ENCODE assay signal across 12 cellular contexts in the genomic region with DNA sequence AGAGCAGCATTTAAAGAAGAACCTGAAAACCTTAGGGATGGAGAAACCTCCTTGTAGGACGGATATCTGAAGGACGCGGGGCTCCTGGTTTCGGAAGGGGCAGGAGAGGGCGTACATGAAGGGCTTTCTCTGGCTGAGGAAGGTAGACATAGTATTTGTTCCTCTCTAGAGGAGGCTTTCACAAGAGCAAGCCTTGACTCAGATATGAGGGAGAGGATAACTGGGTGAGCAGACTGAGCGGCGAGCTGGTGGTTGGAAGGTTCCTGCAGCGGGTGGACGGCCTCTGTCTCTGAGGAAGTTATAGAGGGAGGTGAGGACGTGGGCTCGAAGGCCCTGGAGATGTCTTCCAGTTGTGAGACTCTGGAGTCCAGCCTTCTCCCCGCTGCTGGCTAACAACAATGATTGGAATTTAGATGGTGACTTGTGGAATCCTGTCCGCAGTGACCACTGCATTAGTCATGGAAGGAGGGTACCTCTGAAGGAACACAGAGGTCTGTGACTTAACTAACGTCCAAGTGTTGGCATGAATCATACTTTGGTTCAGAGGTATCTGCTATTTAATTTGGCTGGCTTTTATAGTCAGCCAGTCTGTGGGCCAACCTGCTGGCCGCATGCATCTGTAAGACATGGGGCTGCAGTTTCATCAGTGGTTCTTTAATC.
DNase-seq lines count a peak whose midpoint lies in the region; ATAC-seq and TF ChIP-seq lines count a peak whose summit lies in the region.
"Had no signal": no experiment of that assay in that cellular context is flagged by ENCODE, and none has a peak within 500 bp of the region (broad histone marks: within the 10 kb centered on the region; RNA-seq: fewer than 3 reads in every experiment).

No MANE protein-coding gene starts in this region.

- peak overlapping the region; percentile 34 for H3K4me3 ChIP-seq in PC-3 (ENCODE audit: low read length)
- no peak overlapping the region for H3K4me3 ChIP-seq in endodermal cell (ENCODE audit: low read length)
- peak overlapping the region; percentile 23 for H3K4me3 ChIP-seq in osteoblast (ENCODE audit: insufficient read depth, low read length)
- H3K4me3 ChIP-seq: uterus had no signal

- no peaks in the 10 kb centered on the region for H3K9me2 ChIP-seq in PC-3 (replicated peaks; ENCODE audit: low read length)

- peak overlapping the region; percentile 75 for H3K9ac ChIP-seq in PC-3 (ENCODE audit: low read length)
- H3K9ac ChIP-seq in endodermal cell (ENCODE audit: extremely low read depth, low read length, poor library complexity, severe bottlenecking), result no peak overlapping the region

- H3K4me2 ChIP-seq in PC-3 (ENCODE audit: low read length) (peak overlapping the region; percentile 73), osteoblast (ENCODE audit: insufficient read depth, low read length) (peak overlapping the region; percentile 67)

- H2AFZ ChIP-seq in PC-3 (ENCODE audit: low read length) (0 out of 2 replicates have a peak overlapping the region, but pooled peaks have one; percentile 11), osteoblast (ENCODE audit: low read length) (no peak overlapping the region)

- BruUV-seq in PC-3 (replicated peaks; lab: Mats Ljungman, UMichigan), result TSS peak; percentile 95

- DNase-seq in EH (ENCODE audit: low read depth) (peak; percentile 100), PC-3 (peak; percentile 99), endodermal cell (no peak), osteoblast (ENCODE audit: insufficient read length, low spot score, missing footprints) (peak; percentile 89), NCI-H2227 (lab: John Stamatoyannopoulos, UW; ENCODE audit: unreplicated experiment) (no peak)
- no peak for DNase-seq in stimulated activated naive CD8-positive, alpha-beta T cell treated with anti-CD3 and anti-CD28 coated beads, Interleukin-15, Interleukin-2, amounts not matched to agents 100 U/mL and 50 U/mL, for 24 hours
- no peak for DNase-seq in activated T-cell treated with anti-CD3 and anti-CD28 coated beads, Interleukin-2, amount 50 U/mL, for 48 hours
- DNase-seq: activated T-cell treated with anti-CD3 and anti-CD28 coated beads, Interleukin-2, amount 50 U/mL, for 72 hours; NCI-H2081; stimulated activated CD4-positive, alpha-beta T cell treated with anti-CD3 and anti-CD28 coated beads, Interleukin-4, amount 100 ng/mL, for 24 hours; uterus had no signal

- peaks cover 14% of the 10 kb centered on the region for H3F3A ChIP-seq in PC-3 (ENCODE audit: low read length, unreplicated experiment)

- H4K20me1 ChIP-seq in PC-3 (ENCODE audit: low read length) (no peaks in the 10 kb centered on the region), osteoblast (ENCODE audit: insufficient read depth, low read length) (no peaks in the 10 kb centered on the region)

- H3K4me1 ChIP-seq in PC-3 (ENCODE audit: insufficient read depth, low read length) (peaks cover 63% of the 10 kb centered on the region), endodermal cell (ENCODE audit: control insufficient read depth, insufficient read depth, low read length) (no peaks in the 10 kb centered on the region), osteoblast (ENCODE audit: insufficient read depth, low read length) (peaks cover 47% of the 10 kb centered on the region)
- H3K4me1 ChIP-seq: uterus had no signal

- WGBS in endodermal cell (ENCODE audit: insufficient coverage in 1 of 2, insufficient read length in 1 of 2), 2 experiments, result 95 to 97% methylated on average over 14 to 15 of the region's 15 CpGs

- H3K27me3 Mint-ChIP-seq in endodermal cell (ENCODE audit: insufficient read depth), result peaks cover 5% of the 10 kb centered on the region

- no peak overlapping the region for H3K27ac Mint-ChIP-seq in endodermal cell
- H3K27ac Mint-ChIP-seq: activated T-cell treated with anti-CD3 and anti-CD28 coated beads, Interleukin-2, amount 50 U/mL, for 72 hours had no signal

- TF ChIP-seq CTCF in PC-3 (conservative IDR thresholded peaks at IDR 0.05; ENCODE audit: low read depth, low read length) (0 out of 2 replicates have a peak, but pooled peaks have one; percentile 34), endodermal cell (conservative IDR thresholded peaks at IDR 0.05) (peak; percentile 31), osteoblast (IDR thresholded peaks at IDR 0.05; ENCODE audit: extremely low read depth, low read depth, low read length) (peak; percentile 23)

- H3K79me2 ChIP-seq in PC-3 (ENCODE audit: low read length) (peaks cover 69% of the 10 kb centered on the region), osteoblast (ENCODE audit: insufficient read depth, low read length) (peaks cover 72% of the 10 kb centered on the region)

- CTCF ChIA-PET in PC-3 (lab: Charles Lee), result interaction anchor here (0.8 to 1.0 kb wide), 2 partner anchors 43 to 145 kb away, joined by 3 read pairs; no protein-coding TSS in a partner anchor

- H3K27ac ChIP-seq in PC-3 (ENCODE audit: low read length) (peak overlapping the region; percentile 98), endodermal cell (ENCODE audit: low read depth, low read length) (no peak overlapping the region), osteoblast (ENCODE audit: low read depth, low read length) (peak overlapping the region; percentile 96)
- H3K27ac ChIP-seq: uterus had no signal

- no peaks in the 10 kb centered on the region for H3K27me3 ChIP-seq in PC-3 (ENCODE audit: low read length)
- no peaks in the 10 kb centered on the region for H3K27me3 ChIP-seq in endodermal cell (ENCODE audit: control insufficient read depth, insufficient read depth, low read length, poor library complexity, severe bottlenecking)
- no peaks in the 10 kb centered on the region for H3K27me3 ChIP-seq in osteoblast (ENCODE audit: insufficient read depth, low read length)
- H3K27me3 ChIP-seq: uterus had no signal

- H3K9me3 Mint-ChIP-seq in endodermal cell, result no peaks in the 10 kb centered on the region
- H3K9me3 Mint-ChIP-seq: activated T-cell treated with anti-CD3 and anti-CD28 coated beads, Interleukin-2, amount 50 U/mL, for 72 hours had no signal

- H3K4me1 Mint-ChIP-seq in endodermal cell, result peaks cover 14% of the 10 kb centered on the region

- H3K36me3 ChIP-seq in PC-3 (ENCODE audit: low read depth, low read length) (peaks cover 16% of the 10 kb centered on the region; the same call in 1 of the 2 replicates), endodermal cell (ENCODE audit: control insufficient read depth, insufficient read depth, low read length) (no peaks in the 10 kb centered on the region), osteoblast (ENCODE audit: insufficient read depth, low read length) (no peaks in the 10 kb centered on the region)
- H3K36me3 ChIP-seq: uterus had no signal

- intact Hi-C loops in PC-3 (cut with micrococcal nuclease), result loop anchor here (1.0 kb wide), 8 partner anchors 23 to 285 kb away; no protein-coding TSS in a partner anchor

- ATAC-seq in PC-3 (peak; percentile 83), HG03196 (IDR thresholded peaks at IDR 0.05; ENCODE audit: unreplicated experiment) (no peak)
- no peak for ATAC-seq in stimulated activated naive CD8-positive, alpha-beta T cell treated with anti-CD3 and anti-CD28 coated beads, Interleukin-15, Interleukin-2, amounts not matched to agents 100 U/mL and 50 U/mL, for 24 hours
- ATAC-seq: activated T-cell treated with anti-CD3 and anti-CD28 coated beads, Interleukin-2, amount 50 U/mL, for 72 hours had no signal

- H3K36me3 Mint-ChIP-seq in endodermal cell (ENCODE audit: low read depth), result no peaks in the 10 kb centered on the region

- H3K4me3 Mint-ChIP-seq in endodermal cell, result no peak overlapping the region
- H3K4me3 Mint-ChIP-seq: activated T-cell treated with anti-CD3 and anti-CD28 coated beads, Interleukin-2, amount 50 U/mL, for 72 hours had no signal

- POLR2A ChIA-PET in PC-3 (lab: Charles Lee; ENCODE audit: unreplicated experiment), result interaction anchor here (1.0 to 1.5 kb wide), 4 partner anchors 23 to 82 kb away, joined by 3 to 8 read pairs (median 6); no protein-coding TSS in a partner anchor

- no peaks in the 10 kb centered on the region for H3K9me3 ChIP-seq in PC-3 (ENCODE audit: low read length)
- no peaks in the 10 kb centered on the region for H3K9me3 ChIP-seq in endodermal cell (ENCODE audit: control insufficient read depth, low read length)
- no peaks in the 10 kb centered on the region for H3K9me3 ChIP-seq in osteoblast (ENCODE audit: low read depth, low read length)
- H3K9me3 ChIP-seq: uterus had no signal

Comparison
In these comparisons a context has a peak if more than half of its experiments do, and no peak if none do; other contexts are left out.
1. DNase-seq: peak in EH (single experiment), PC-3 (single experiment) and osteoblast (single experiment); none in endodermal cell (single experiment), stimulated activated naive CD8-positive, alpha-beta T cell treated with anti-CD3 and anti-CD28 coated beads, Interleukin-15, Interleukin-2, amounts not matched to agents 100 U/mL and 50 U/mL, for 24 hours (single experiment), NCI-H2227 (single experiment) and activated T-cell treated with anti-CD3 and anti-CD28 coated beads, Interleukin-2, amount 50 U/mL, for 48 hours (0 of 2).
2. Peak in every context shown above with its lines, with median percentiles within 50 percentile points of each other: CTCF ChIP-seq.